26 cellular contexts compared by ENCODE assay signal in genomic region chr9:5941214-5941613, GRCh38. TPM values are rescaled to one million over a fixed set of nuclear protein-coding genes. Genes with fewer than 3 reads are reported as not detected.
A peak's percentile ranks its signal among the peaks of the same experiment; 100 is the strongest.
DNase-seq lines count a peak whose midpoint lies in the region; ATAC-seq, FAIRE-seq and TF ChIP-seq lines count a peak whose summit lies in the region.
"Had no signal": no experiment of that assay in that cellular context is flagged by ENCODE, and none has a peak within 500 bp of the region (broad histone marks: within the 10 kb centered on the region; RNA-seq: fewer than 3 reads in every experiment).

No MANE protein-coding gene starts in this region.

- H3K9me3 ChIP-seq in IMR-90 (ENCODE audit: control insufficient read depth, insufficient read depth, low read length) (no peaks in the 10 kb centered on the region), pancreas (no peaks in the 10 kb centered on the region)
- H3K9me3 ChIP-seq: BE2C; BLaER1 treated with 17β-estradiol and CSF1 and Interleukin-3, amounts not matched to agents 10 nM and 100 nM had no signal

- H2AFZ ChIP-seq in IMR-90 (replicated peaks; ENCODE audit: low read length, poor library complexity): no peak overlapping the region
- H2AFZ ChIP-seq: GM23248 had no signal

- H3K4me1 ChIP-seq in IMR-90 (ENCODE audit: control insufficient read depth, insufficient read depth, low read length) (no peaks in the 10 kb centered on the region), pancreas (peaks cover 0 to 15% (median 12%) of the 10 kb centered on the region in 3 donors)
- H3K4me1 ChIP-seq: BLaER1 treated with 17β-estradiol and CSF1 and Interleukin-3, amounts not matched to agents 10 nM and 100 nM had no signal

- H2BK15ac ChIP-seq in IMR-90 (ENCODE audit: low read depth, low read length): no peak overlapping the region

- no peaks in the 10 kb centered on the region; a peak in 1 of 4 replicates for H3K79me1 ChIP-seq in IMR-90 (ENCODE audit: low read depth in 1 of 2, low read length in 2 of 2)

- dilution Hi-C loops in IMR-90 (cut with HindIII; ENCODE audit: low sequenced_read_pairs, unreplicated experiment): no loop called here

- TF ChIP-seq CTCF in IMR-90 (conservative IDR thresholded peaks at IDR 0.05; ENCODE audit: low read depth, low read length) (no peak), pancreas (IDR thresholded peaks at IDR 0.05) (no peak)

- no peak overlapping the region for H2AK9ac ChIP-seq in IMR-90 (replicated peaks; ENCODE audit: low read depth, low read length, poor library complexity)

- H4K91ac ChIP-seq in IMR-90 (ENCODE audit: insufficient read depth, low read depth, low read length): no peak overlapping the region

- intact Hi-C loops in IMR-90 (cut with micrococcal nuclease) (no loop called here), pancreas (cut with DNase I) (no loop called here)

- H3K27ac ChIP-seq in IMR-90 (ENCODE audit: insufficient read depth, low read length): no peak overlapping the region
- no peak overlapping the region for H3K27ac ChIP-seq in pancreas
- H3K27ac ChIP-seq: BLaER1 treated with 17β-estradiol and CSF1 and Interleukin-3, amounts not matched to agents 10 nM and 100 nM; GM23248 had no signal

- H3K14ac ChIP-seq in IMR-90 (replicated peaks; ENCODE audit: low read depth, low read length): no peak overlapping the region

- H3K9ac ChIP-seq in IMR-90 (ENCODE audit: low read depth, low read length): no peak overlapping the region
- H3K9ac ChIP-seq: BLaER1 treated with 17β-estradiol and CSF1 and Interleukin-3, amounts not matched to agents 10 nM and 100 nM; GM23248 had no signal

- no peak overlapping the region for H2BK5ac ChIP-seq in IMR-90 (ENCODE audit: low read depth, low read length, poor library complexity, severe bottlenecking)

- no peak overlapping the region for H3K4ac ChIP-seq in IMR-90 (ENCODE audit: low read depth, low read length)

- POLR2A ChIA-PET in IMR-90 (lab: Charles Lee; ENCODE audit: unreplicated experiment): no interaction called here

- H2AK5ac ChIP-seq in IMR-90 (ENCODE audit: low read depth, low read length): no peak overlapping the region

- H3K36me3 ChIP-seq in IMR-90 (ENCODE audit: control insufficient read depth, insufficient read depth, low read length) (no peaks in the 10 kb centered on the region), pancreas (no peaks in the 10 kb centered on the region)
- H3K36me3 ChIP-seq: BE2C had no signal

- H4K8ac ChIP-seq in IMR-90 (ENCODE audit: low read depth in 2 of 2, low read length in 2 of 2): no peak overlapping the region

- no peak overlapping the region for H3K56ac ChIP-seq in IMR-90 (ENCODE audit: extremely low read depth, insufficient read depth, low read length)

- no peak for DNase-seq in IMR-90
- DNase-seq in frontal cortex (ENCODE audit: low spot score in 2 of 2): no peak
- DNase-seq in pancreas: no peak
- no peak for DNase-seq in kidney tubule cell (ENCODE audit: low spot score)
- DNase-seq in activated gamma-delta T cell (lab: John Stamatoyannopoulos, UW): no peak
- DNase-seq: ACHN; AML-193; BE2C; CD4-positive, alpha-beta T cell; CD8-positive, alpha-beta memory T cell; DMS 273 treated with DMSO at 0.1 percent for 48 hours; DMS79; EL; GF-D8; GM23248; H7 had no signal

- H2BK20ac ChIP-seq in IMR-90 (ENCODE audit: low read depth, low read length): no peak overlapping the region

- no peak overlapping the region for H2BK120ac ChIP-seq in IMR-90 (ENCODE audit: low read depth, low read length)

- H4K20me1 ChIP-seq in IMR-90 (ENCODE audit: insufficient read depth, low read length): no peaks in the 10 kb centered on the region
- H4K20me1 ChIP-seq: BLaER1 treated with 17β-estradiol and CSF1 and Interleukin-3, amounts not matched to agents 10 nM and 100 nM had no signal

- in situ Hi-C loops in IMR-90 (cut with MboI; ENCODE audit: low sequenced_read_pairs): no loop called here

- BruUV-seq in IMR-90 (replicated peaks; lab: Mats Ljungman, UMichigan): no TSS peak

- no peak overlapping the region for H3K23ac ChIP-seq in IMR-90 (ENCODE audit: low read depth, low read length)

- no peak overlapping the region for H4K5ac ChIP-seq in IMR-90 (ENCODE audit: low read depth, low read length)

- ATAC-seq in IMR-90 (ENCODE audit: low read depth) (no peak), pancreas (no peak), GM19395 (IDR thresholded peaks at IDR 0.05; ENCODE audit: unreplicated experiment) (no peak)
- ATAC-seq: HCT116 had no signal

- CTCF ChIA-PET in IMR-90 (lab: Yijun Ruan, JAX): no interaction called here

- no peak for TF ChIP-seq POLR2A in IMR-90 (IDR thresholded peaks at IDR 0.05; ENCODE audit: low read depth, low read length)

- no peak overlapping the region for H3K4me3 ChIP-seq in IMR-90 (ENCODE audit: insufficient read depth, low read depth, low read length)
- no peak overlapping the region for H3K4me3 ChIP-seq in pancreas
- H3K4me3 ChIP-seq: BLaER1 treated with 17β-estradiol and CSF1 and Interleukin-3, amounts not matched to agents 10 nM and 100 nM; GM23248 had no signal

- no peak overlapping the region for H3K18ac ChIP-seq in IMR-90 (ENCODE audit: low read depth, low read length)

- no peaks in the 10 kb centered on the region for H3K27me3 ChIP-seq in IMR-90 (ENCODE audit: control insufficient read depth, insufficient read depth, low read length)
- no peaks in the 10 kb centered on the region for H3K27me3 ChIP-seq in pancreas
- H3K27me3 ChIP-seq: BE2C; BLaER1 treated with 17β-estradiol and CSF1 and Interleukin-3, amounts not matched to agents 10 nM and 100 nM had no signal

- FAIRE-seq in G401.6 (lab: Jason Lieb, UNC): peak; percentile 86
- peak; percentile 85 for FAIRE-seq in frontal cortex (lab: Jason Lieb, UNC)
- FAIRE-seq in pancreas (lab: Jason Lieb, UNC): peak; percentile 39
- FAIRE-seq: D721Med, GM12891, GM18507, H1 had no signal

- H3K4me2 ChIP-seq in IMR-90 (ENCODE audit: low read depth, low read length): no peak overlapping the region
- H3K4me2 ChIP-seq: BLaER1 treated with 17β-estradiol and CSF1 and Interleukin-3, amounts not matched to agents 10 nM and 100 nM had no signal

- no peak for TF ChIP-seq RAD21 in IMR-90 (IDR thresholded peaks at IDR 0.05; ENCODE audit: low read length)

- no CpG with 5 or more reads among the region's 2 CpGs for WGBS in IMR-90 (ENCODE audit: extremely low coverage in 2 of 2, insufficient read length in 1 of 2), 2 experiments
- 83 to 90% methylated on average over 2 of the region's 2 CpGs for WGBS in pancreas, 2 donors

- 0 out of 2 replicates have a peak, but pooled peaks cover 2% of the 10 kb centered on the region for H3K9me1 ChIP-seq in IMR-90 (ENCODE audit: insufficient read depth, low read length)

TF ChIP-seq in IMR-90, 13 proteins besides CTCF, POLR2A, EP300 and RAD21:
- TF ChIP-seq MAFK (IDR thresholded peaks at IDR 0.05; ENCODE audit: low read depth, low read length) (peak; percentile 32; the same call in 1 of the 2 replicates), FOS (IDR thresholded peaks at IDR 0.05; ENCODE audit: low read depth, low read length) (no peak)

RNA-seq across cellular contexts. Expression of gene MLANA, which starts 50.5 kb away (rescaled TPM):
- total RNA-seq in IMR-90 (2012; rRNA removed): not detected in 2 replicates
- polyA plus RNA-seq in IMR-90 (2012; rRNA removed): not detected in 2 replicates
- not detected in 2 replicates for polyA plus RNA-seq in IMR-90 (2012; cell fraction: cytosol; rRNA removed)
- not detected in 2 replicates for polyA plus RNA-seq in IMR-90 (2012; cell fraction: nucleus; rRNA removed; ENCODE audit: low replicate concordance)
- not detected for total RNA-seq in frontal cortex
- total RNA-seq in pancreas: not detected
- polyA plus RNA-seq in pancreas: not detected
- total RNA-seq: A172; CD4-positive, alpha-beta T cell; CD8-positive, alpha-beta memory T cell; GM23248; H1; H7 had no signal
- polyA plus RNA-seq: CD14-positive monocyte; CD8-positive, alpha-beta memory T cell; H1 had no signal
